In the genomic region with DNA sequence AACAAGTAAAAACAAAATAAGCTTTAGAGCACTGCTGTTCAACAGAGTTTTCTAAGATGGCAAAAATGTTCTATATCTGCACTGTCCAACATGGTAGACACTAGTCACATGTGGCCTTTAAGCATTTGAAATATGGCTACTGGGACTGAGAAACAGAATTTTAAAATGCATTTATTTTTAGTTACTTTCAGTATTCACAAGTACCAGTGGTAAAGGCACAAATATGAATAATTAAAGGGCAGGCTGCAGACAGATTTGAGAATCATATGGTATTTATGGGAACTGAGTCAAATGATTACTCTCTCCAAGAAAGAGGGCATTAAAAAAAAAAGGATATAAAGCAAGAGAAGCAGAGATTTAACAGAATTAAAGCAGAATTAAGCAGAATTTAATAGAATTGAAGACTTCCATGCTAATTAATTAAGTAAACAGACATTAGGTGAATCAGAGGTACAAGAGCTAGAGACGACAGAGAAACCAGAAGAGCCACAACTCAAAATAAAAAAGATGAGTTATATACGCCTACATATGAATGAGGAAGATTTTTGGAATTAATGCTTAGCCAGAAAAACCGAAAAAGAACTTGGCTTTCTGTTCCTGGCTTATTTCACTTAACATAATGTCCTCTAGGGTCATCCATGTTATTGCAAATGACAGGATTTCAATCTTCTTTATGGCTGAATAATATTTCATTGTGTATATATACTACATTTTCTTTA, we compare ENCODE assay signal across 1 cellular context.
TF ChIP-seq lines count a peak whose summit lies in the region.

No MANE protein-coding gene starts in this region.

TF ChIP-seq in SK-N-SH, 30 proteins besides CTCF, POLR2A, EP300 and RAD21:
- TF ChIP-seq RCOR1 (IDR thresholded peaks at IDR 0.05; ENCODE audit: low read length) = no peak
- no peak for TF ChIP-seq TCF12 (IDR thresholded peaks at IDR 0.05)
- TF ChIP-seq POLR2AphosphoS5 (IDR thresholded peaks at IDR 0.05; ENCODE audit: low read depth, low read length) = no peak
- TF ChIP-seq SIN3A (IDR thresholded peaks at IDR 0.05; ENCODE audit: borderline replicate concordance, low read depth, low read length) = no peak
